Comparison of ENCODE assay signal across 9 cellular contexts in the genomic region with DNA sequence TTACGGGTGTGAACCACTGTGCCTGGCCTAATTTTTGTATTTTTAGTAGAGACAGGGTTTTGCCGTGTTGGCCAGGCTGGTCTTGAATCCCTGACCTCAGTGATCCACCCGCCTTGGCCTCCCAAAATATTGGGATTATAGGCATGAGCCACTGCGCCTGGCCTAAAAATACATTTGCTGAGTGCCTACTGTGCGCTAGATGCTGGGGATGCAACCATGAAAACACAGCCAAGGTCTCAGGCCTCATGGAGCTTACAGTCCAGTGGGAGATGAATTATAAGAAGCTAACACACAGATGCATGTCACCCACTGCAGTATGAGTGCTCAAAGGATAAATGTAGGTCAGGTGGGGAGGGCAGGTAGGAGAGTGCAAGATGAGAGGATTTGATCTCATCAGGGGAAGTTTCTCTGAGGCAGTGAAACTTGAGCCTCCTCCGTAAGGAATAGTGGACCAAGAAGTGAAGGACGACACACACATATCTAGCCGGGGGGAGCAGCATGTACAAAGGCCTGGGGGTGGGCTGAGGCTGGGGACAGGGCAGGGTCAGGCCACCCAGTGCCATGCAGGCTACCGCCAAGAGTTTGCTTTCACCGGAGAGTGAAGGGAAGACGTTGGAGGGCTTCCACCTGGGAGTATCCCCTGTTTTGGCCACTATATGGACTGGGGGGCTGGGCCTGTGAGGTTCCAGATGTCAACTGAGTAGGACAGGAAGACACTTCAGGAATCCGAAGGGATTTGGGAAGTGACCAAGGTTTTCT. TPM values are rescaled to one million over a fixed set of nuclear protein-coding genes. Genes with fewer than 3 reads are reported as not detected.
DNase-seq lines count a peak whose midpoint lies in the region; ATAC-seq, FAIRE-seq and TF ChIP-seq lines count a peak whose summit lies in the region.
"Had no signal": no experiment of that assay in that cellular context is flagged by ENCODE, and none has a peak within 500 bp of the region (broad histone marks: within the 10 kb centered on the region; RNA-seq: fewer than 3 reads in every experiment).

No MANE protein-coding gene starts in this region.

- no peak for TF ChIP-seq EP300 in sigmoid colon (IDR thresholded peaks at IDR 0.05)

- H3K9me3 Mint-ChIP-seq in CD4-positive, alpha-beta T cell: no peaks in the 10 kb centered on the region

- 79 to 87% methylated on average over 12 of the region's 12 CpGs for WGBS in sigmoid colon, 2 donors

- H3K4me1 Mint-ChIP-seq in CD4-positive, alpha-beta T cell (ENCODE audit: low read depth): peaks cover 84% of the 10 kb centered on the region

- no peaks in the 10 kb centered on the region for H3K27me3 Mint-ChIP-seq in CD4-positive, alpha-beta T cell

- no peaks in the 10 kb centered on the region for H3K9me3 ChIP-seq in CD4-positive, alpha-beta T cell (ENCODE audit: control insufficient read depth, low read length)
- no peaks in the 10 kb centered on the region for H3K9me3 ChIP-seq in effector memory CD4-positive, alpha-beta T cell (ENCODE audit: control insufficient read depth, low read length)
- no peaks in the 10 kb centered on the region for H3K9me3 ChIP-seq in sigmoid colon
- H3K9me3 ChIP-seq: mucosa of descending colon had no signal

- intact Hi-C loops in CD4-positive, alpha-beta T cell (cut with DNase I, micrococcal nuclease): no loop called here
- intact Hi-C loops in sigmoid colon (cut with DNase I): no loop called here

- H3K4me3 Mint-ChIP-seq in CD4-positive, alpha-beta T cell: peak overlapping the region; percentile 72

- DNase-seq in CD4-positive, alpha-beta T cell: no peak
- no peak for DNase-seq in RWPE1 (ENCODE audit: low spot score)
- no peak for DNase-seq in effector memory CD4-positive, alpha-beta T cell
- no peak for DNase-seq in sigmoid colon
- DNase-seq in GM13977 (ENCODE audit: low spot score): no peak
- DNase-seq in GM12891 (ENCODE audit: insufficient read length, low spot score): no peak
- DNase-seq in T1000 (lab: John Stamatoyannopoulos, UW): no peak

- FAIRE-seq in GM12891 (lab: Jason Lieb, UNC): no peak

- no peaks in the 10 kb centered on the region for H3K36me3 Mint-ChIP-seq in CD4-positive, alpha-beta T cell (ENCODE audit: low read depth)

- H3K27me3 ChIP-seq in CD4-positive, alpha-beta T cell (ENCODE audit: control insufficient read depth, insufficient read depth, low read length): no peaks in the 10 kb centered on the region
- H3K27me3 ChIP-seq in effector memory CD4-positive, alpha-beta T cell (replicated peaks; ENCODE audit: control insufficient read depth, insufficient read depth, low read length, poor library complexity, severe bottlenecking): no peaks in the 10 kb centered on the region
- H3K27me3 ChIP-seq in sigmoid colon: no peaks in the 10 kb centered on the region

- CTCF ChIA-PET in CD4-positive, alpha-beta T cell (lab: Charles Lee): interaction anchor here (2.1 kb wide), 1 partner anchor 75 kb away, joined by 6 read pairs; no protein-coding TSS in a partner anchor
- CTCF ChIA-PET in RWPE1 (lab: Yijun Ruan, JAX): no interaction called here

- POLR2A ChIA-PET in CD4-positive, alpha-beta T cell (lab: Charles Lee): interaction anchor here (0.9 to 1.6 kb wide), 3 partner anchors 10 to 73 kb away, joined by 3 to 4 read pairs (median 3); partner anchors contain the start of gene BRK1
- POLR2A ChIA-PET in RWPE1 (lab: Yijun Ruan, JAX; ENCODE audit: low non-redundant PET): no interaction called here

- H3K4me3 ChIP-seq in effector memory CD4-positive, alpha-beta T cell (ENCODE audit: insufficient read depth, low read depth, low read length, poor library complexity, severe bottlenecking): no peak overlapping the region
- no peak overlapping the region for H3K4me3 ChIP-seq in sigmoid colon
- H3K4me3 ChIP-seq: mucosa of descending colon had no signal

- peak overlapping the region; percentile 43 for H3K27ac ChIP-seq in CD4-positive, alpha-beta T cell (ENCODE audit: low read depth, low read length)
- peak overlapping the region; percentile 98 for H3K27ac ChIP-seq in RWPE1
- H3K27ac ChIP-seq in effector memory CD4-positive, alpha-beta T cell (ENCODE audit: insufficient read depth, low read length, poor library complexity, severe bottlenecking): peak overlapping the region; percentile 40
- H3K27ac ChIP-seq in sigmoid colon: peak overlapping the region; percentile 84 to 90 (median 86)

- TF ChIP-seq CTCF in CD4-positive, alpha-beta T cell (IDR thresholded peaks at IDR 0.05): no peak
- TF ChIP-seq CTCF in RWPE1 (conservative IDR thresholded peaks at IDR 0.05; ENCODE audit: low read depth) (no peak), sigmoid colon (IDR thresholded peaks at IDR 0.05) (no peak), GM13977 (IDR thresholded peaks at IDR 0.05; ENCODE audit: extremely low read depth, insufficient read depth, missing control alignments) (no peak)

- no peaks in the 10 kb centered on the region for H3K36me3 ChIP-seq in effector memory CD4-positive, alpha-beta T cell (ENCODE audit: control insufficient read depth, insufficient read depth, low read length)
- peaks cover 0 to 4% (median 0%) of the 10 kb centered on the region in 4 donors for H3K36me3 ChIP-seq in sigmoid colon

- TF ChIP-seq POLR2A in sigmoid colon (IDR thresholded peaks at IDR 0.05) (no peak), GM12891 (IDR thresholded peaks at IDR 0.05; ENCODE audit: low read depth, low read length) (no peak)

- in situ Hi-C loops in GM13977 (cut with MboI; ENCODE audit: low pct_unique_long_range_greater_than_20kb, low sequenced_read_pairs, unreplicated experiment): no loop called here

- no peak for ATAC-seq in CD4-positive, alpha-beta T cell (ENCODE audit: poor library complexity)
- no peak for ATAC-seq in GM19328 (IDR thresholded peaks at IDR 0.05; ENCODE audit: unreplicated experiment)

- H3K27ac Mint-ChIP-seq in CD4-positive, alpha-beta T cell: peak overlapping the region; percentile 68

- H3K4me1 ChIP-seq in effector memory CD4-positive, alpha-beta T cell (ENCODE audit: control insufficient read depth, insufficient read depth, low read length, poor library complexity, severe bottlenecking): peaks cover 62% of the 10 kb centered on the region
- H3K4me1 ChIP-seq in sigmoid colon: peaks cover 0 to 62% (median 55%) of the 10 kb centered on the region in 4 donors

TF ChIP-seq in GM12891, 5 proteins besides CTCF, POLR2A, EP300 and RAD21:
- TF ChIP-seq POU2F2 (IDR thresholded peaks at IDR 0.05; ENCODE audit: low read depth, low read length) (no peak), PAX5 (IDR thresholded peaks at IDR 0.05; ENCODE audit: insufficient read depth, low read length, severe bottlenecking) (no peak), TAF1 (IDR thresholded peaks at IDR 0.05; ENCODE audit: low read depth, low read length) (no peak), POLR2AphosphoS5 (IDR thresholded peaks at IDR 0.05; ENCODE audit: low read depth, low read length) (no peak), SPI1 (IDR thresholded peaks at IDR 0.05; ENCODE audit: low read depth, low read length) (no peak)
TF ChIP-seq in GM12891: peak in this region for 0.

RNA-seq across cellular contexts. Expression of gene IRAK2, which starts 24.3 kb away (rescaled TPM):
- total RNA-seq in CD4-positive, alpha-beta T cell: 1 to 10 TPM; 1.4 to 1.6 TPM
- total RNA-seq in sigmoid colon: 1 to 10 TPM; 1.1 to 6.1 (median 3.7) TPM
- polyA plus RNA-seq in sigmoid colon: 1 to 10 TPM; 1.2 to 2.8 (median 2.8) TPM
- polyA plus RNA-seq in GM12891 (2012; ENCODE audit: low read depth, missing spikeins): 3.2 TPM

RNA-seq across cellular contexts. Expression of gene VHL, which starts 47.4 kb away (rescaled TPM):
- 10 to 100 TPM; 54.4 to 58.2 TPM for total RNA-seq in CD4-positive, alpha-beta T cell
- total RNA-seq in sigmoid colon: 10 to 100 TPM; 20.1 to 29.9 (median 25.8) TPM
- 10 to 100 TPM; 20.4 to 35.4 (median 28.9) TPM for polyA plus RNA-seq in sigmoid colon
- polyA plus RNA-seq in GM12891 (2012; ENCODE audit: low read depth, missing spikeins): 19.8 TPM

RNA-seq across cellular contexts. Expression of gene TATDN2, which starts 59.3 kb away (rescaled TPM):
- 10 to 100 TPM; 48.7 to 50.2 TPM for total RNA-seq in CD4-positive, alpha-beta T cell
- 10 to 100 TPM; 11.2 to 23.3 (median 12.6) TPM for total RNA-seq in sigmoid colon
- 10 to 100 TPM; 13.4 to 25.7 (median 17.4) TPM for polyA plus RNA-seq in sigmoid colon
- 21.8 TPM for polyA plus RNA-seq in GM12891 (2012; ENCODE audit: low read depth, missing spikeins)

Comparison
In these comparisons a context has a peak if more than half of its experiments do, and no peak if none do; other contexts are left out.
1. H3K27ac ChIP-seq: peak in every context shown above with its lines; median percentile 98 in RWPE1; 86 in sigmoid colon; 43 in CD4-positive, alpha-beta T cell; 40 in effector memory CD4-positive, alpha-beta T cell.